In the genomic region with DNA sequence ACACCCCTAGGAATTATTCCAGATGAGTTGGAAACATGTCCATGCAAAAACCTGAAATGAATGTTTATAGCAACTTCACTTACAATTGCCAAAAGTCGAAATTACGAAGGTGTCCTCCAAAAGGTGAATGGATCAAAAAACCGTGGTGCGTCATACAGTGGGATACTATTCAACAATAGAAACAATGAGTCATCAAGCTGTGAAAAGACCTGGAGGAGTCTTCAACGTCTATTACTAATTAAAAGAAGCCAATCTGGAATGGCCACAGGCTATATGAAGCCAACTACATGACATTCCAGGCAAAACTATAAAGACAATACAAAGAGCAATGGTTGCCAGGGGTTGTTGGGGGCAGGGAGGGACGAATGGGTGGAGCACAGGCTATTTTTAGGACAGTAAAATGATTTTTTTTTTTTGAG, we compare ENCODE assay signal across 28 cellular contexts. TPM values are rescaled to one million over a fixed set of nuclear protein-coding genes. Genes with fewer than 3 reads are reported as not detected.
DNase-seq lines count a peak whose midpoint lies in the region; TF ChIP-seq lines count a peak whose summit lies in the region.
"Had no signal": no experiment of that assay in that cellular context is flagged by ENCODE, and none has a peak within 500 bp of the region (broad histone marks: within the 10 kb centered on the region; RNA-seq: fewer than 3 reads in every experiment).

No MANE protein-coding gene starts in this region.

- no peaks in the 10 kb centered on the region for H3K4me1 ChIP-seq in ascending aorta
- H3K4me1 ChIP-seq: vagina had no signal

- intact Hi-C loops in ascending aorta (cut with DNase I), result loop anchor here (5.0 kb wide), 1 partner anchor 254 kb away; no protein-coding TSS in a partner anchor

- TF ChIP-seq CTCF in type B pancreatic cell (conservative IDR thresholded peaks at IDR 0.05) (no peak), ascending aorta (IDR thresholded peaks at IDR 0.05) (no peak)

- peak; percentile 37 for DNase-seq in EH (ENCODE audit: low read depth)
- DNase-seq in LoVo (ENCODE audit: low spot score), result peak; percentile 65
- peak; percentile 28 for DNase-seq in SW480 (ENCODE audit: low spot score)
- peak; percentile 41 for DNase-seq in foreskin melanocyte
- no peak for DNase-seq in type B pancreatic cell (ENCODE audit: extremely low spot score, unreplicated experiment)
- DNase-seq in substantia nigra (lab: John Stamatoyannopoulos, UW), result no peak
- no peak for DNase-seq in ascending aorta (ENCODE audit: low spot score in 2 of 2)
- no peak for DNase-seq in NCI-H2196 (lab: John Stamatoyannopoulos, UW; ENCODE audit: unreplicated experiment)
- DNase-seq: activated CD4-positive, alpha-beta T cell treated with anti-CD3 and anti-CD28 coated beads, Interleukin-2, amount 50 U/mL, for 48 hours; activated CD4-positive, CD25-positive, alpha-beta regulatory T cell; activated CD8-positive, alpha-beta memory T cell treated with anti-CD3 and anti-CD28 coated beads, Interleukin-2, amount 50 U/mL, for 4 hours; activated naive CD8-positive, alpha-beta T cell treated with anti-CD3 and anti-CD28 coated beads for 36 hours; C1 segment of cervical spinal cord; dorsolateral prefrontal cortex; heart left ventricle; KBM-7; left lung; naive B cell; NCI-H1048; NCI-H187; NCI-H2171 treated with DMSO at 0.1 percent for 48 hours; NCI-H526; occipital lobe; stimulated activated CD4-positive, alpha-beta T cell treated with anti-CD3 and anti-CD28 coated beads, Interleukin-2, amount 100 ng/mL, for 24 hours; SW 1271 had no signal

- H3K27ac ChIP-seq in substantia nigra (ENCODE audit: low read depth, low read length, poor library complexity, severe bottlenecking) (no peak overlapping the region), ascending aorta (no peak overlapping the region)
- H3K27ac ChIP-seq: dorsolateral prefrontal cortex, heart left ventricle, left lung, skin epidermis, vagina had no signal

- H3K27me3 Mint-ChIP-seq in type B pancreatic cell, result peaks cover 22% of the 10 kb centered on the region
- H3K27me3 Mint-ChIP-seq: activated naive CD8-positive, alpha-beta T cell treated with anti-CD3 and anti-CD28 coated beads for 36 hours; activated T-helper 17 cell treated with anti-CD3 and anti-CD28 coated beads, Interleukin-2, amount 50 U/mL, for 72 hours had no signal

- no peak overlapping the region for H3K4me3 Mint-ChIP-seq in type B pancreatic cell
- H3K4me3 Mint-ChIP-seq: activated naive CD8-positive, alpha-beta T cell treated with anti-CD3 and anti-CD28 coated beads for 36 hours; activated T-helper 17 cell treated with anti-CD3 and anti-CD28 coated beads, Interleukin-2, amount 50 U/mL, for 72 hours; naive B cell had no signal

- H3K9me3 ChIP-seq in ascending aorta, result no peaks in the 10 kb centered on the region
- H3K9me3 ChIP-seq: heart left ventricle, left lung, vagina had no signal

- no peaks in the 10 kb centered on the region for H3K27me3 ChIP-seq in ascending aorta
- H3K27me3 ChIP-seq: vagina had no signal

- H3K27ac Mint-ChIP-seq in type B pancreatic cell, result no peak overlapping the region
- H3K27ac Mint-ChIP-seq: activated naive CD8-positive, alpha-beta T cell treated with anti-CD3 and anti-CD28 coated beads for 36 hours; activated T-helper 17 cell treated with anti-CD3 and anti-CD28 coated beads, Interleukin-2, amount 50 U/mL, for 72 hours; naive B cell had no signal

- no peaks in the 10 kb centered on the region for H3K36me3 Mint-ChIP-seq in type B pancreatic cell
- H3K36me3 Mint-ChIP-seq: activated naive CD8-positive, alpha-beta T cell treated with anti-CD3 and anti-CD28 coated beads for 36 hours; naive B cell had no signal

- peaks cover 11% of the 10 kb centered on the region for H3K4me1 Mint-ChIP-seq in type B pancreatic cell (ENCODE audit: unreplicated experiment)
- H3K4me1 Mint-ChIP-seq: activated T-helper 17 cell treated with anti-CD3 and anti-CD28 coated beads, Interleukin-2, amount 50 U/mL, for 72 hours; naive B cell had no signal

- no peaks in the 10 kb centered on the region for H3K36me3 ChIP-seq in ascending aorta
- H3K36me3 ChIP-seq: heart left ventricle, left lung, vagina had no signal

- no peak overlapping the region for H3K4me3 ChIP-seq in ascending aorta
- H3K4me3 ChIP-seq: dorsolateral prefrontal cortex, heart left ventricle, left lung, skin epidermis, vagina had no signal

- no peaks in the 10 kb centered on the region for H3K9me3 Mint-ChIP-seq in type B pancreatic cell
- H3K9me3 Mint-ChIP-seq: activated naive CD8-positive, alpha-beta T cell treated with anti-CD3 and anti-CD28 coated beads for 36 hours; activated T-helper 17 cell treated with anti-CD3 and anti-CD28 coated beads, Interleukin-2, amount 50 U/mL, for 72 hours; naive B cell had no signal

RNA-seq across cellular contexts. Expression of a gene that starts 12.6 kb away (rescaled TPM):
- total RNA-seq in type B pancreatic cell (ENCODE audit: low replicate concordance) (36.6 and 38.1 TPM in 2 replicates), ascending aorta (11.8 TPM)

Comparison
In these comparisons a context has a peak if more than half of its experiments do, and no peak if none do; other contexts are left out.
1. DNase-seq: peak in EH (single experiment), LoVo (single experiment), SW480 (single experiment) and foreskin melanocyte (single experiment); none in type B pancreatic cell (single experiment), substantia nigra (0 of 49), ascending aorta (0 of 2) and NCI-H2196 (single experiment).